ENCODE assay signal across 24 cellular contexts in genomic region chr2:83261591-83262136, GRCh38.
"Had no signal": no experiment of that assay in that cellular context is flagged by ENCODE, and none has a peak within 500 bp of the region (broad histone marks: within the 10 kb centered on the region; RNA-seq: fewer than 3 reads in every experiment).

No MANE protein-coding gene starts in this region.

- H3K9ac ChIP-seq: SK-N-SH had no signal

- H3K27ac ChIP-seq: RWPE1 had no signal

- H3K4me2 ChIP-seq: SK-N-SH had no signal

- H3K9me3 ChIP-seq: SK-N-SH had no signal

- ATAC-seq: Panc1, PC-3, T-cell had no signal

- DNase-seq: IMR-90, Karpas-422, KG1, MM.1S, NCI-H1105, NCI-H1417, NCI-H1436 treated with DMSO at 0.1 percent for 48 hours, NCI-H1694, NCI-H187 treated with DMSO at 0.1 percent for 48 hours, NCI-H2029 treated with DMSO at 0.1 percent for 48 hours, NCI-H2171, NCI-H226, NCI-H446, NCI-H510A, NCI-H524 treated with DMSO at 0.1 percent for 48 hours, NCI-H69, NCI-H774, PC-3, SHP77, SK-N-SH, SW 1271, T-cell had no signal
